In the genomic region with DNA sequence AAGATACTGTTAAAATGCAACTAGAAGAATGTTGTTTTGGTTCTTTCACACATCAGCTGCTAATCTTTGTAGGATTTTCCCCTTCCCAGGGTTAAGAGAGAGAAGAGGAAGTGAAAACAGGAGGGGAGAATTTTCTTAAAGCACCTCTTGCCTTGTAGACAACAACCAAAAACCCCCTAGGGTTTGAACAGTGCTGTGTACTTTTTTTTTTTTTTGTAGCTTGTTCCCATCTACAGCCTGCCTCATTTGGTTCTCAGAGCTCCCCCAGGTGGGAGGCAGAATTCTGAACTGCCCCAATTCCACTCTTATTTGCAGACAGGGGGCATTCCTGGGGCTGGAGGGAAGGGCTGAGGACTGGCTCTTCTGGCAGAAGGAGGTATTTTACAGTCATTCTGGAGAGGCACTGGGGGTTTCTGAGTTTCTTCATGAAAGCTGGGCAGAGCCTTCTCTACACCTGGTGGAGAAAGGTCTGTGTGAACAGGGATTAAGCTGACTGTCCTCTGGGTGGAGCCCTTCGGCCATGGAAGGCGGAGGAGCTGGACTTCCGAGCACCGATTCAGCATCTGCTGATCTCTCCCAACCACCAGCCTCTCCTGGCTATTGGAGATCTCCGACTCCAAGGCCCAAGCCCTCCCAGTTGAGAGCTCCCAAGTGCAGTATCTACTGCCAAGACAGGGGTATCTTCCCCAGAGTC, we compare ENCODE assay signal across 8 cellular contexts. TPM values are rescaled to one million over a fixed set of nuclear protein-coding genes. Genes with fewer than 3 reads are reported as not detected.
DNase-seq lines count a peak whose midpoint lies in the region; ATAC-seq and TF ChIP-seq lines count a peak whose summit lies in the region.

No MANE protein-coding gene starts in this region.

- H3K4me3 ChIP-seq in Panc1 (ENCODE audit: low read depth in 2 of 2, low read length in 2 of 2), result no peak overlapping the region
- no peak overlapping the region for H3K4me3 ChIP-seq in liver (ENCODE audit: low read depth in 1 of 3, low read length in 3 of 3)
- no peak overlapping the region for H3K4me3 ChIP-seq in suprapubic skin

- no TSS peak for BruUV-seq in Panc1 (replicated peaks; lab: Mats Ljungman, UMichigan)

- no peak for TF ChIP-seq POLR2A in suprapubic skin (IDR thresholded peaks at IDR 0.05)

- TF ChIP-seq EP300 in suprapubic skin (IDR thresholded peaks at IDR 0.05), result no peak

- intact Hi-C loops in Panc1 (cut with micrococcal nuclease; ENCODE audit: unreplicated experiment), result loop anchor here (5.0 kb wide), 1 partner anchor 177 kb away; no protein-coding TSS in a partner anchor

- POLR2A ChIA-PET in Panc1 (lab: Charles Lee), result interaction anchor here (0.5 kb wide), 1 partner anchor 22 kb away, joined by 4 read pairs; no protein-coding TSS in a partner anchor

- H3K9me3 ChIP-seq in Panc1 (ENCODE audit: control insufficient read depth, insufficient read depth, low read depth, low read length) (no peaks in the 10 kb centered on the region), liver (ENCODE audit: control insufficient read depth in 4 of 4, low read length in 3 of 4) (no peaks in the 10 kb centered on the region), suprapubic skin (no peaks in the 10 kb centered on the region)

- TF ChIP-seq RAD21 in liver (IDR thresholded peaks at IDR 0.05), result peak; percentile 89 to 95

- H3K36me3 ChIP-seq in Panc1 (ENCODE audit: control insufficient read depth, insufficient read depth, low read length) (no peaks in the 10 kb centered on the region), liver (ENCODE audit: control insufficient read depth in 4 of 4, insufficient read depth in 3 of 4, low read depth in 1 of 4, low read length in 3 of 4) (no peaks in the 10 kb centered on the region), suprapubic skin (no peaks in the 10 kb centered on the region)

- ATAC-seq in GM19438 (IDR thresholded peaks at IDR 0.05; ENCODE audit: low read depth, unreplicated experiment), result peak; percentile 67
- peak; percentile 67 for ATAC-seq in HG03432 (IDR thresholded peaks at IDR 0.05; ENCODE audit: unreplicated experiment)
- ATAC-seq in Panc1, result peak; percentile 87

- WGBS in liver, result 13% methylated on average over 5 of the region's 5 CpGs
- WGBS in suprapubic skin, result 74% methylated on average over 3 of the region's 5 CpGs

- H3K27ac ChIP-seq in Panc1 (ENCODE audit: low read length), result no peak overlapping the region
- no peak overlapping the region for H3K27ac ChIP-seq in liver (ENCODE audit: low read depth in 1 of 2, low read length in 2 of 2)
- H3K27ac ChIP-seq in suprapubic skin, result no peak overlapping the region

- DNase-seq in NCI-H1105 treated with DMSO at 0.1 percent for 48 hours (lab: John Stamatoyannopoulos, UW) (peak; percentile 14), NCI-H1105 (lab: John Stamatoyannopoulos, UW) (no peak), Panc1 (ENCODE audit: low read depth, low spot score) (peak; percentile 20), suprapubic skin (ENCODE audit: low spot score in 2 of 2) (no peak)
- DNase-seq in central memory CD4-positive, alpha-beta T cell, result peak; percentile 51

- in situ Hi-C loops in Panc1 (cut with HindIII; ENCODE audit: low pct_unique_long_range_greater_than_20kb, low sequenced_read_pairs), result no loop called here

- H3K27me3 ChIP-seq in Panc1 (ENCODE audit: control insufficient read depth, insufficient read depth, low read length), result peaks cover 16% of the 10 kb centered on the region
- no peaks in the 10 kb centered on the region for H3K27me3 ChIP-seq in liver (ENCODE audit: control insufficient read depth in 4 of 4, insufficient read depth in 4 of 4, low read length in 3 of 4)
- H3K27me3 ChIP-seq in suprapubic skin, result no peaks in the 10 kb centered on the region

- CTCF ChIA-PET in Panc1 (lab: Charles Lee), result interaction anchor here (0.6 to 1.1 kb wide), 9 partner anchors 11 to 258 kb away, joined by 3 to 14 read pairs (median 3); no protein-coding TSS in a partner anchor

- no peak overlapping the region for H3K9ac ChIP-seq in liver (ENCODE audit: low read depth in 1 of 2, low read length in 2 of 2)

- TF ChIP-seq CTCF in Panc1 (IDR thresholded peaks at IDR 0.05), result peak; percentile 75
- TF ChIP-seq CTCF in liver (IDR thresholded peaks at IDR 0.05; ENCODE audit: low read depth, low read length, missing input control), result peak; percentile 73
- peak in 1 of 2 donors; percentile 18 for TF ChIP-seq CTCF in suprapubic skin (IDR thresholded peaks at IDR 0.05)

- no peaks in the 10 kb centered on the region for H3K4me1 ChIP-seq in Panc1 (ENCODE audit: control insufficient read depth, insufficient read depth, low read length)
- H3K4me1 ChIP-seq in liver (ENCODE audit: control insufficient read depth in 4 of 4, insufficient read depth in 4 of 4, low read length in 3 of 4), result peaks cover 0 to 17% (median 10%) of the 10 kb centered on the region in 4 donors
- H3K4me1 ChIP-seq in suprapubic skin, result peaks cover 37% of the 10 kb centered on the region

TF ChIP-seq in liver, 16 proteins besides CTCF, POLR2A, EP300 and RAD21:
- TF ChIP-seq FOXA1 (IDR thresholded peaks at IDR 0.05), result no peak
- peak in 1 of 2 donors; percentile 26 for TF ChIP-seq HNF4A (conservative IDR thresholded peaks at IDR 0.05)
- TF ChIP-seq, protein P1, sequence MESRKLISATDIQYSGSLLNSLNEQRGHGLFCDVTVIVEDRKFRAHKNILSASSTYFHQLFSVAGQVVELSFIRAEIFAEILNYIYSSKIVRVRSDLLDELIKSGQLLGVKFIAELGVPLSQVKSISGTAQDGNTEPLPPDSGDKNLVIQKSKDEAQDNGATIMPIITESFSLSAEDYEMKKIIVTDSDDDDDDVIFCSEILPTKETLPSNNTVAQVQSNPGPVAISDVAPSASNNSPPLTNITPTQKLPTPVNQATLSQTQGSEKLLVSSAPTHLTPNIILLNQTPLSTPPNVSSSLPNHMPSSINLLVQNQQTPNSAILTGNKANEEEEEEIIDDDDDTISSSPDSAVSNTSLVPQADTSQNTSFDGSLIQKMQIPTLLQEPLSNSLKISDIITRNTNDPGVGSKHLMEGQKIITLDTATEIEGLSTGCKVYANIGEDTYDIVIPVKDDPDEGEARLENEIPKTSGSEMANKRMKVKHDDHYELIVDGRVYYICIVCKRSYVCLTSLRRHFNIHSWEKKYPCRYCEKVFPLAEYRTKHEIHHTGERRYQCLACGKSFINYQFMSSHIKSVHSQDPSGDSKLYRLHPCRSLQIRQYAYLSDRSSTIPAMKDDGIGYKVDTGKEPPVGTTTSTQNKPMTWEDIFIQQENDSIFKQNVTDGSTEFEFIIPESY (IDR thresholded peaks at IDR 0.05), result no peak

RNA-seq across cellular contexts. Expression of a gene that starts 32.2 kb away (rescaled TPM):
- total RNA-seq in Panc1 (2021; ENCODE audit: unreplicated experiment) (129 TPM), liver (10 to 100 TPM; 33.8 to 38.9 TPM), suprapubic skin (100 to 1,000 TPM in 1 of 4 donors, 10 to 100 TPM in 3; 65.5 to 104 (median 75.9) TPM)
- 126 TPM for polyA plus RNA-seq in Panc1 (2012; ENCODE audit: insufficient read length)
- 10 to 100 TPM; 25.0 to 40.8 TPM for polyA plus RNA-seq in liver

RNA-seq across cellular contexts. Expression of a gene that starts 49.5 kb away (rescaled TPM):
- total RNA-seq in Panc1 (2021; ENCODE audit: unreplicated experiment) (not detected), liver (1 to 10 TPM; 2.7 to 5.6 TPM), suprapubic skin (under 1 TPM in 1 of 4 donors, not detected in 3; 0.26 TPM)
- polyA plus RNA-seq in Panc1 (2012; ENCODE audit: insufficient read length), result not detected
- polyA plus RNA-seq in liver, result 1 to 10 TPM; 1.9 to 3.1 TPM

RNA-seq across cellular contexts. Expression of a gene that starts 50.2 kb away (rescaled TPM):
- total RNA-seq in Panc1 (2021; ENCODE audit: unreplicated experiment) (0.44 TPM), liver (under 1 TPM; 0.08 to 0.89 TPM), suprapubic skin (1 to 10 TPM in 1 of 4 donors, not detected in 3; 1.2 TPM)
- polyA plus RNA-seq in Panc1 (2012; ENCODE audit: insufficient read length), result not detected
- under 1 TPM; 0.16 to 0.40 TPM for polyA plus RNA-seq in liver

Comparison
In these comparisons a context has a peak if more than half of its experiments do, and no peak if none do; other contexts are left out.
1. DNase-seq: peak in NCI-H1105 treated with DMSO at 0.1 percent for 48 hours (single experiment), Panc1 (single experiment) and central memory CD4-positive, alpha-beta T cell (single experiment); none in NCI-H1105 (single experiment) and suprapubic skin (0 of 2).
2. Peak in every context shown above with its lines, with median percentiles within 50 percentile points of each other: ATAC-seq.